In genomic region chr13:37910790-37911189, GRCh38 we compare ENCODE assay signal across 18 cellular contexts. TPM values are rescaled to one million over a fixed set of nuclear protein-coding genes. Genes with fewer than 3 reads are reported as not detected.
DNase-seq lines count a peak whose midpoint lies in the region; ATAC-seq, FAIRE-seq and TF ChIP-seq lines count a peak whose summit lies in the region.
"Had no signal": no experiment of that assay in that cellular context is flagged by ENCODE, and none has a peak within 500 bp of the region (broad histone marks: within the 10 kb centered on the region; RNA-seq: fewer than 3 reads in every experiment).

No MANE protein-coding gene starts in this region.

- H2BK5ac ChIP-seq in H1 (ENCODE audit: low read depth, low read length): no peak overlapping the region

- in situ Hi-C loops in mammary epithelial cell (cut with MboI; ENCODE audit: low sequenced_read_pairs in 2 of 2): no loop called here

- CTCF ChIA-PET in mammary epithelial cell (lab: Charles Lee; ENCODE audit: low non-redundant PET): no interaction called here
- CTCF ChIA-PET in H1 (lab: Charles Lee; ENCODE audit: partially characterized antibody): no interaction called here
- CTCF ChIA-PET in activated CD8-positive, alpha-beta T cell treated with anti-CD3 and anti-CD28 coated beads for 36 hours (lab: Charles Lee): no interaction called here

- H3K14ac ChIP-seq in H1 (ENCODE audit: insufficient read length): no peak overlapping the region

- H3K4me1 Mint-ChIP-seq in neural progenitor cell: peaks cover 15% of the 10 kb centered on the region
- H3K4me1 Mint-ChIP-seq in activated CD8-positive, alpha-beta T cell treated with anti-CD3 and anti-CD28 coated beads for 36 hours (ENCODE audit: low read depth): no peaks in the 10 kb centered on the region

- H4K91ac ChIP-seq in H1 (replicated peaks; ENCODE audit: insufficient read length, low read length): no peak overlapping the region

- H3K9me3 ChIP-seq in mammary epithelial cell (replicated peaks; ENCODE audit: insufficient read depth, low read length) (peaks cover 5% of the 10 kb centered on the region), breast epithelium (peaks cover 0 to 8% of the 10 kb centered on the region in 2 donors), H1 (ENCODE audit: insufficient read depth in 2 of 2, low read depth in 1 of 2, low read length in 1 of 2) (no peaks in the 10 kb centered on the region), neural progenitor cell (ENCODE audit: low read depth) (no peaks in the 10 kb centered on the region)
- H3K9me3 ChIP-seq: A549 had no signal

- no peak overlapping the region for H2BK15ac ChIP-seq in H1 (ENCODE audit: low read length)

- H3K4me3 ChIP-seq in mammary epithelial cell (replicated peaks in 1 of 3; ENCODE audit: insufficient read depth in 1 of 3, low read depth in 2 of 3, low read length in 3 of 3): no peak overlapping the region
- H3K4me3 ChIP-seq in breast epithelium: no peak overlapping the region
- no peak overlapping the region for H3K4me3 ChIP-seq in H1 (ENCODE audit: extremely low read depth in 1 of 4, insufficient read depth in 2 of 4, low read depth in 3 of 4, low read length in 4 of 4)
- H3K4me3 ChIP-seq in neural progenitor cell: no peak overlapping the region
- H3K4me3 ChIP-seq: A549, HAP-1 had no signal

- H3K36me3 Mint-ChIP-seq in neural progenitor cell: no peaks in the 10 kb centered on the region
- no peaks in the 10 kb centered on the region for H3K36me3 Mint-ChIP-seq in activated CD8-positive, alpha-beta T cell treated with anti-CD3 and anti-CD28 coated beads for 36 hours (ENCODE audit: low read depth)

- no peaks in the 10 kb centered on the region for H3K23me2 ChIP-seq in H1 (ENCODE audit: low read depth, low read length)

- H2BK120ac ChIP-seq in H1 (replicated peaks; ENCODE audit: low read depth, low read length): no peak overlapping the region

- TF ChIP-seq RAD21 in H1 (IDR thresholded peaks at IDR 0.05 in 1 of 2, conservative IDR thresholded peaks at IDR 0.05 in 1 of 2; ENCODE audit: low read depth in 2 of 2, low read length in 2 of 2): no peak

- peaks cover 11% of the 10 kb centered on the region for H3K4me1 ChIP-seq in mammary epithelial cell (ENCODE audit: insufficient read depth, low read length)
- H3K4me1 ChIP-seq in breast epithelium: no peaks in the 10 kb centered on the region
- peaks cover 2 to 6% (median 4%) of the 10 kb centered on the region in 4 experiments; a peak in 4 of 7 replicates for H3K4me1 ChIP-seq in H1 (replicated peaks in 1 of 4; ENCODE audit: control insufficient read depth in 3 of 4, insufficient read depth in 4 of 4, low read length in 3 of 4)
- peaks cover 29% of the 10 kb centered on the region for H3K4me1 ChIP-seq in neural progenitor cell
- H3K4me1 ChIP-seq: A549, Caco-2 had no signal

- no peaks in the 10 kb centered on the region for H3K79me2 ChIP-seq in mammary epithelial cell (ENCODE audit: insufficient read depth, low read length)
- peaks cover 0 to 5% of the 10 kb centered on the region in 2 experiments; a peak in 2 of 4 replicates for H3K79me2 ChIP-seq in H1 (ENCODE audit: control insufficient read depth in 1 of 2, insufficient read depth in 2 of 2, low read length in 2 of 2)
- H3K79me2 ChIP-seq in neural progenitor cell (ENCODE audit: low read depth): peaks cover 2% of the 10 kb centered on the region

- TF ChIP-seq EP300 in H1 (IDR thresholded peaks at IDR 0.05; ENCODE audit: borderline replicate concordance in 1 of 2, low read depth in 2 of 2, low read length in 2 of 2): no peak

- no peak overlapping the region for H3K9ac ChIP-seq in mammary epithelial cell (ENCODE audit: insufficient read depth, low read length)
- no peak overlapping the region for H3K9ac ChIP-seq in H1 (replicated peaks in 1 of 4; ENCODE audit: extremely low read depth in 1 of 4, low read depth in 3 of 4, low read length in 3 of 4)
- no peak overlapping the region for H3K9ac ChIP-seq in neural progenitor cell

- H3K4me3 Mint-ChIP-seq in neural progenitor cell: no peak overlapping the region
- no peak overlapping the region for H3K4me3 Mint-ChIP-seq in activated CD8-positive, alpha-beta T cell treated with anti-CD3 and anti-CD28 coated beads for 36 hours
- H3K4me3 Mint-ChIP-seq: CD4-positive, alpha-beta T cell had no signal

- no peak for ATAC-seq in activated CD8-positive, alpha-beta T cell treated with anti-CD3 and anti-CD28 coated beads for 36 hours
- ATAC-seq: A549 had no signal

- no peak overlapping the region for H3K4ac ChIP-seq in H1 (replicated peaks; ENCODE audit: insufficient read length, low read depth, low read length)

- no peak overlapping the region for H3K18ac ChIP-seq in H1 (ENCODE audit: extremely low read depth, low read length)

- 0% methylated on average over 1 of the region's 1 CpG for WGBS in mammary epithelial cell (ENCODE audit: low coverage, missing lambda C conversion rate)
- 69% methylated on average over 1 of the region's 1 CpG; no CpG with 5 or more reads in 1 of the 2 experiments for WGBS in H1 (ENCODE audit: extremely low coverage in 1 of 2, insufficient coverage in 1 of 2, insufficient read length in 1 of 2, insufficient replicate concordance in 2 of 2, low coverage in 1 of 2, low lambda C conversion rate in 2 of 2, missing lambda C conversion rate in 1 of 2), 2 experiments

- peaks cover 20% of the 10 kb centered on the region for H3F3A ChIP-seq in neural progenitor cell (ENCODE audit: low read depth)

- H3K27me3 Mint-ChIP-seq in neural progenitor cell (ENCODE audit: insufficient read depth, low read depth): no peaks in the 10 kb centered on the region
- no peaks in the 10 kb centered on the region for H3K27me3 Mint-ChIP-seq in activated CD8-positive, alpha-beta T cell treated with anti-CD3 and anti-CD28 coated beads for 36 hours
- H3K27me3 Mint-ChIP-seq: CD4-positive, alpha-beta T cell had no signal

- H3K36me3 ChIP-seq in mammary epithelial cell (ENCODE audit: insufficient read depth, low read length) (no peaks in the 10 kb centered on the region), breast epithelium (no peaks in the 10 kb centered on the region), H1 (ENCODE audit: control insufficient read depth in 2 of 4, insufficient read depth in 4 of 4, low read length in 3 of 4) (no peaks in the 10 kb centered on the region), neural progenitor cell (no peaks in the 10 kb centered on the region)
- H3K36me3 ChIP-seq: HAP-1 had no signal

- H3K27ac ChIP-seq in mammary epithelial cell (ENCODE audit: insufficient read depth, low read depth, low read length): no peak overlapping the region
- H3K27ac ChIP-seq in breast epithelium: no peak overlapping the region
- no peak overlapping the region for H3K27ac ChIP-seq in H1 (ENCODE audit: low read depth, low read length)
- no peak overlapping the region for H3K27ac ChIP-seq in neural progenitor cell
- H3K27ac ChIP-seq: 22Rv1, A549, C4-2B had no signal

- POLR2A ChIA-PET in H1 (lab: Charles Lee; ENCODE audit: partially characterized antibody): no interaction called here
- POLR2A ChIA-PET in activated CD8-positive, alpha-beta T cell treated with anti-CD3 and anti-CD28 coated beads for 36 hours (lab: Charles Lee): no interaction called here

- no peaks in the 10 kb centered on the region for H4K20me1 ChIP-seq in mammary epithelial cell (ENCODE audit: insufficient read depth, low read length)
- H4K20me1 ChIP-seq in H1 (replicated peaks in 1 of 2; ENCODE audit: control insufficient read depth in 1 of 2, insufficient read depth in 2 of 2, low read length in 2 of 2): no peaks in the 10 kb centered on the region
- no peaks in the 10 kb centered on the region for H4K20me1 ChIP-seq in neural progenitor cell (ENCODE audit: low read depth)

- TF ChIP-seq CTCF in mammary epithelial cell (conservative IDR thresholded peaks at IDR 0.05 in 1 of 2, IDR thresholded peaks at IDR 0.05 in 1 of 2; ENCODE audit: extremely low read depth in 1 of 2, insufficient read depth in 1 of 2, low read depth in 1 of 2, low read length in 2 of 2) (no peak), breast epithelium (IDR thresholded peaks at IDR 0.05) (no peak), H1 (IDR thresholded peaks at IDR 0.05; ENCODE audit: control extremely low read depth in 1 of 3, insufficient read depth in 1 of 3, low read depth in 1 of 3, low read length in 3 of 3) (no peak), neural progenitor cell (IDR thresholded peaks at IDR 0.05) (no peak)
- TF ChIP-seq CTCF in activated CD8-positive, alpha-beta T cell treated with anti-CD3 and anti-CD28 coated beads for 36 hours (IDR thresholded peaks at IDR 0.05): no peak

- peaks cover 6% of the 10 kb centered on the region for H3K9me3 Mint-ChIP-seq in neural progenitor cell
- H3K9me3 Mint-ChIP-seq in activated CD8-positive, alpha-beta T cell treated with anti-CD3 and anti-CD28 coated beads for 36 hours: no peaks in the 10 kb centered on the region

- no peak overlapping the region for H2BK20ac ChIP-seq in H1 (ENCODE audit: low read length)

- no peak overlapping the region for H3K56ac ChIP-seq in H1 (replicated peaks; ENCODE audit: insufficient read length, low read depth, low read length)

- H3K4me2 ChIP-seq in mammary epithelial cell (ENCODE audit: insufficient read depth, low read depth, low read length) (no peak overlapping the region), H1 (ENCODE audit: insufficient read depth in 1 of 2, low read depth in 2 of 2, low read length in 2 of 2) (no peak overlapping the region), neural progenitor cell (no peak overlapping the region)
- H3K4me2 ChIP-seq: A549 had no signal

- FAIRE-seq in H1 (lab: Jason Lieb, UNC): no peak
- FAIRE-seq: A549, D721Med had no signal

- DNase-seq in mammary epithelial cell (peak; percentile 23), breast epithelium (ENCODE audit: low spot score in 2 of 2) (no peak), H1 (ENCODE audit: low read depth in 1 of 2, low spot score in 2 of 2) (no peak), neural progenitor cell (ENCODE audit: low spot score) (no peak)
- no peak for DNase-seq in activated CD4-positive, alpha-beta T cell treated with anti-CD3 and anti-CD28 coated beads, Interleukin-2, amount 50 U/mL, for 4 hours
- DNase-seq in effector CD8-positive, alpha-beta T cell (lab: John Stamatoyannopoulos, UW): no peak
- DNase-seq in activated CD8-positive, alpha-beta T cell treated with anti-CD3 and anti-CD28 coated beads for 36 hours: no peak
- DNase-seq: AML-193; Caco-2; CD4-positive, alpha-beta T cell; DMS79; GDM1 had no signal

- intact Hi-C loops in mammary epithelial cell (cut with micrococcal nuclease) (no loop called here), breast epithelium (cut with DNase I; ENCODE audit: low total_unique reads) (no loop called here)
- intact Hi-C loops in activated CD8-positive, alpha-beta T cell treated with anti-CD3 and anti-CD28 coated beads for 36 hours (cut with micrococcal nuclease): no loop called here

- BruUV-seq in mammary epithelial cell (replicated peaks; lab: Mats Ljungman, UMichigan): no TSS peak

- peak overlapping the region; percentile 28 for H2AFZ ChIP-seq in mammary epithelial cell (ENCODE audit: low read depth, low read length)
- H2AFZ ChIP-seq in H1 (ENCODE audit: low read length): peak overlapping the region; percentile 72; the same call in 1 of the 2 replicates
- H2AFZ ChIP-seq in neural progenitor cell (replicated peaks): peak overlapping the region; percentile 52

- no peak overlapping the region for H4K5ac ChIP-seq in H1 (ENCODE audit: insufficient read length, low read depth, low read length)

- H2BK12ac ChIP-seq in H1 (ENCODE audit: low read depth, low read length): no peak overlapping the region

- H3K27ac Mint-ChIP-seq in neural progenitor cell: no peak overlapping the region
- H3K27ac Mint-ChIP-seq in activated CD8-positive, alpha-beta T cell treated with anti-CD3 and anti-CD28 coated beads for 36 hours: no peak overlapping the region
- H3K27ac Mint-ChIP-seq: CD4-positive, alpha-beta T cell had no signal

- no peaks in the 10 kb centered on the region for H3K79me1 ChIP-seq in H1 (ENCODE audit: low read depth, low read length)

- H4K8ac ChIP-seq in H1 (ENCODE audit: extremely low read depth, insufficient read depth, low read length): no peak overlapping the region

- dilution Hi-C loops in mammary epithelial cell (cut with HindIII; ENCODE audit: low sequenced_read_pairs): no loop called here

- no peak overlapping the region for H2AK5ac ChIP-seq in H1 (ENCODE audit: low read depth, low read length)

- TF ChIP-seq POLR2A in breast epithelium (IDR thresholded peaks at IDR 0.05) (no peak), H1 (IDR thresholded peaks at IDR 0.05; ENCODE audit: control extremely low read depth in 1 of 2, low read depth in 2 of 2, low read length in 2 of 2) (no peak)

- H3K23ac ChIP-seq in H1 (ENCODE audit: insufficient read length): no peak overlapping the region

- no peaks in the 10 kb centered on the region for H3K27me3 ChIP-seq in mammary epithelial cell (ENCODE audit: insufficient read depth, low read length)
- H3K27me3 ChIP-seq in breast epithelium: no peaks in the 10 kb centered on the region
- H3K27me3 ChIP-seq in H1 (replicated peaks in 1 of 4; ENCODE audit: control insufficient read depth in 3 of 4, extremely low read depth in 1 of 4, insufficient read depth in 3 of 4, low read length in 3 of 4): no peaks in the 10 kb centered on the region
- no peaks in the 10 kb centered on the region for H3K27me3 ChIP-seq in neural progenitor cell

RNA-seq across cellular contexts. Expression of gene TRPC4, which starts 41.2 kb away (rescaled TPM):
- total RNA-seq in mammary epithelial cell: not detected
- polyA plus RNA-seq in mammary epithelial cell: not detected
- not detected for polyA minus RNA-seq in mammary epithelial cell
- under 1 TPM; 0.29 to 0.98 (median 0.32) TPM for total RNA-seq in breast epithelium
- 14.3 and 14.7 TPM in 2 replicates for total RNA-seq in H1 (2021; fragmentation: NEBNext Ultra II Directional; extraction: Animal tissue kit (Norgen Biotek cat#: 25700))
- 9.3 and 12.3 TPM in 2 replicates for polyA plus RNA-seq in H1 (2011; rRNA removed)
- 16.3 TPM for polyA plus RNA-seq in H1 (2011; cell fraction: cytosol; rRNA removed)
- polyA plus RNA-seq in H1 (2011; cell fraction: nucleus; rRNA removed): 12.8 TPM
- polyA plus RNA-seq in H1 (2012, experiment 1 of 2): 17.6 to 29.4 TPM (median 19.9 TPM) in 4 replicates
- 1.9 TPM for polyA plus RNA-seq in H1 (2012, experiment 2 of 2)
- polyA plus RNA-seq in H1 (2013, experiment 1 of 2): 9.4 TPM
- 9.8 TPM for polyA plus RNA-seq in H1 (2013, experiment 2 of 2)
- 56.5 and 66.7 TPM in 2 replicates for polyA minus RNA-seq in H1 (2011; rRNA and poly(A)+ RNA removed)
- 25.3 TPM for polyA minus RNA-seq in H1 (2011; cell fraction: cytosol; rRNA and poly(A)+ RNA removed)
- polyA minus RNA-seq in H1 (2011; cell fraction: nucleus; rRNA and poly(A)+ RNA removed): 82.9 TPM
- total RNA-seq in neural progenitor cell (ENCODE audit: low replicate concordance): 17.7 and 21.1 TPM in 2 replicates
- not detected for total RNA-seq in activated CD8-positive, alpha-beta T cell treated with anti-CD3 and anti-CD28 coated beads for 36 hours
- total RNA-seq: Caco-2; CD4-positive, alpha-beta T cell; HT-29 had no signal
